In the genomic region with DNA sequence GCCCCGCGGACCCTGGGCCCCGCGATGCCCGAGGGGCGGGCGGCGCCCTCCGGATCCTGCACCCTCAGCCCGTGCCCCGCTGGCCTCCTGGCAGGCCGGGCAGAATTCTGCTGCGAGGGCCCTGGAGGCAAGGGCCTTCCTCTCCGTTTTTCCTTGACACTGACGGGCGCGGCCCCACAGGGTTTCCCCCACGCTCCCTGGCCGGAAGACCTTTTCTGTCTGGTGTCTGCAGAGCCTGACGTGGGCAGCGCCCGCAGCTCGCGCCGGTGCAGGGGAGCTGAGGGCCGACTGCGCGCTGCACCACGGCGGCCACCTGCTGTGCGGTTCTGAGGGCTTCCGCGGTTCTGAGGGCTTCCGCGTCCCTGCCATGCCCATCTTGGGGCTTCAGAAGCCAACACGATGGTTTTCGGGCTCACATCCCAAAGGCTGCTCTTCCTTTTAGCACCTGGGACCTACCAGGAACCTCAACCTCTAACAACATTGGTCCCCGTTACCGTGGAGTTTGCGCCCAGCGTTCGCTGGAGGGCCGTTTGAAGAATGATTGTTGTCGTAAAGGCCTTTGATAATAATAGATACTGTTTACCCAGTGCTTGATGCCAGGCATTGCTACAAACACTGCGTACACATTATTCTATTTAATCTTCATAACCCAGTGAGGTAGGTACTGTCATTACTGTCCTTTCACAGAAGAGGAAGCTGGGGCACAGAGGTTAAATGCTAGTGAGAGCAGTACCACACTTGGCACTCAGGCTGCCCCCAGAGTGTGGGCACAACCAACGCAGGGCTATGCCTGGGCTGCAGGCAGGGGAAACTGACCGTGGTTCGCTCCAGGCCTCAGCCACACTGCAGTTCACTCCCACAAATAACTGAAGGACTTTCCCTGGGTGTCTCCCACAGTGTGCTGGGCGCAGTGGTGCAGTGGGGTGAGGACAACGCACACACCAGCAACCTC, we compare ENCODE assay signal across 8 cellular contexts. TPM values are rescaled to one million over a fixed set of nuclear protein-coding genes. Genes with fewer than 3 reads are reported as not detected.
DNase-seq lines count a peak whose midpoint lies in the region; ATAC-seq and TF ChIP-seq lines count a peak whose summit lies in the region.

No MANE protein-coding gene starts in this region.

- POLR2A ChIA-PET in CD8-positive, alpha-beta memory T cell (lab: Charles Lee) = interaction anchor here (0.5 to 2.5 kb wide), 3 partner anchors 93 to 248 kb away, joined by 3 to 8 read pairs (median 6); a partner anchor contains a TSS

- peak; percentile 51 to 77 (median 67) for DNase-seq in CD8-positive, alpha-beta memory T cell
- DNase-seq in mesothelial cell of epicardium (ENCODE audit: low spot score in 2 of 2, unreplicated experiment in 2 of 2) (peak in 1 of 2 experiments; percentile 53), NCI-H1436 (lab: John Stamatoyannopoulos, UW) (no peak)

- TF ChIP-seq CTCF in WI38 (IDR thresholded peaks at IDR 0.05; ENCODE audit: low read depth, low read length) = no peak
- no peak for TF ChIP-seq CTCF in mesothelial cell of epicardium (IDR thresholded peaks at IDR 0.05; ENCODE audit: unreplicated experiment)

- peak overlapping the region; percentile 68 for H3K4me3 ChIP-seq in CD8-positive, alpha-beta memory T cell (ENCODE audit: low read length)
- H3K4me3 ChIP-seq in WI38 (ENCODE audit: low read depth, low read length) = peak overlapping the region; percentile 63

- H3K4me1 ChIP-seq in CD8-positive, alpha-beta memory T cell (ENCODE audit: insufficient read depth, low read length) = peaks cover 16% of the 10 kb centered on the region

- H3K9me3 Mint-ChIP-seq in CD8-positive, alpha-beta memory T cell = no peaks in the 10 kb centered on the region
- H3K9me3 Mint-ChIP-seq in mesothelial cell of epicardium = no peaks in the 10 kb centered on the region
- no peaks in the 10 kb centered on the region for H3K9me3 Mint-ChIP-seq in stimulated activated memory B cell treated with anti-CD40 and anti-IgM and Interleukin-4, amounts not matched to agents 10 μg/mL and 1 μg/mL and 100 μg/mL, for 72 hours

- peak; percentile 49 for ATAC-seq in GM19438 (IDR thresholded peaks at IDR 0.05; ENCODE audit: low read depth, unreplicated experiment)
- peak; percentile 27 for ATAC-seq in HG03469 (IDR thresholded peaks at IDR 0.05; ENCODE audit: unreplicated experiment)
- peak; percentile 84 for ATAC-seq in stimulated activated memory B cell treated with anti-CD40 and anti-IgM and Interleukin-4, amounts not matched to agents 10 μg/mL and 1 μg/mL and 100 μg/mL, for 72 hours

- CTCF ChIA-PET in CD8-positive, alpha-beta memory T cell (lab: Charles Lee) = no interaction called here

- H3K36me3 Mint-ChIP-seq in CD8-positive, alpha-beta memory T cell = peaks cover 0 to 6% (median 0%) of the 10 kb centered on the region in 3 donors
- no peaks in the 10 kb centered on the region for H3K36me3 Mint-ChIP-seq in mesothelial cell of epicardium
- peaks cover 10% of the 10 kb centered on the region for H3K36me3 Mint-ChIP-seq in stimulated activated memory B cell treated with anti-CD40 and anti-IgM and Interleukin-4, amounts not matched to agents 10 μg/mL and 1 μg/mL and 100 μg/mL, for 72 hours

- H3K9me3 ChIP-seq in CD8-positive, alpha-beta memory T cell (ENCODE audit: low read length) = no peaks in the 10 kb centered on the region

- peaks cover 23 to 40% (median 35%) of the 10 kb centered on the region in 3 donors for H3K4me1 Mint-ChIP-seq in CD8-positive, alpha-beta memory T cell
- peaks cover 15% of the 10 kb centered on the region for H3K4me1 Mint-ChIP-seq in mesothelial cell of epicardium
- peaks cover 41% of the 10 kb centered on the region for H3K4me1 Mint-ChIP-seq in stimulated activated memory B cell treated with anti-CD40 and anti-IgM and Interleukin-4, amounts not matched to agents 10 μg/mL and 1 μg/mL and 100 μg/mL, for 72 hours

- H3K36me3 ChIP-seq in CD8-positive, alpha-beta memory T cell (ENCODE audit: insufficient read depth, low read length) = no peaks in the 10 kb centered on the region

- peak overlapping the region; percentile 87 to 93 (median 90) for H3K4me3 Mint-ChIP-seq in CD8-positive, alpha-beta memory T cell
- H3K4me3 Mint-ChIP-seq in mesothelial cell of epicardium = peak overlapping the region; percentile 82
- H3K4me3 Mint-ChIP-seq in stimulated activated memory B cell treated with anti-CD40 and anti-IgM and Interleukin-4, amounts not matched to agents 10 μg/mL and 1 μg/mL and 100 μg/mL, for 72 hours = peak overlapping the region; percentile 82

- H3K27ac Mint-ChIP-seq in CD8-positive, alpha-beta memory T cell = peak overlapping the region; percentile 84 to 94 (median 92)
- H3K27ac Mint-ChIP-seq in mesothelial cell of epicardium = peak overlapping the region; percentile 34
- H3K27ac Mint-ChIP-seq in stimulated activated memory B cell treated with anti-CD40 and anti-IgM and Interleukin-4, amounts not matched to agents 10 μg/mL and 1 μg/mL and 100 μg/mL, for 72 hours = peak overlapping the region; percentile 93

- no peaks in the 10 kb centered on the region for H3K27me3 Mint-ChIP-seq in CD8-positive, alpha-beta memory T cell
- H3K27me3 Mint-ChIP-seq in mesothelial cell of epicardium (ENCODE audit: low read depth) = peaks cover 73% of the 10 kb centered on the region
- no peaks in the 10 kb centered on the region for H3K27me3 Mint-ChIP-seq in stimulated activated memory B cell treated with anti-CD40 and anti-IgM and Interleukin-4, amounts not matched to agents 10 μg/mL and 1 μg/mL and 100 μg/mL, for 72 hours

- H3K27me3 ChIP-seq in CD8-positive, alpha-beta memory T cell (ENCODE audit: insufficient read depth, low read length, poor library complexity, severe bottlenecking) = no peaks in the 10 kb centered on the region

- peak overlapping the region; percentile 55 for H3K27ac ChIP-seq in CD8-positive, alpha-beta memory T cell (ENCODE audit: low read depth, low read length)
- H3K27ac ChIP-seq in cingulate gyrus (ENCODE audit: low read depth, low read length) = peak overlapping the region; percentile 54

RNA-seq across cellular contexts. Expression of a gene that starts 0.8 kb away (rescaled TPM):
- 10 to 100 TPM; 23.5 to 25.4 TPM for total RNA-seq in CD8-positive, alpha-beta memory T cell
- 7.5 TPM for polyA plus RNA-seq in CD8-positive, alpha-beta memory T cell
- total RNA-seq in mesothelial cell of epicardium = 18.0 to 20.9 TPM (median 19.2 TPM) in 3 replicates

Comparison
In these comparisons a context has a peak if more than half of its experiments do, and no peak if none do; other contexts are left out.
1. H3K27ac Mint-ChIP-seq: peak in every context shown above with its lines; median percentile 93 in stimulated activated memory B cell treated with anti-CD40 and anti-IgM and Interleukin-4, amounts not matched to agents 10 μg/mL and 1 μg/mL and 100 μg/mL, for 72 hours; 92 in CD8-positive, alpha-beta memory T cell; 34 in mesothelial cell of epicardium.
2. ATAC-seq: peak in every context shown above with its lines; median percentile 84 in stimulated activated memory B cell treated with anti-CD40 and anti-IgM and Interleukin-4, amounts not matched to agents 10 μg/mL and 1 μg/mL and 100 μg/mL, for 72 hours; 49 in GM19438; 27 in HG03469.